ENCODE assay signal across 8 cellular contexts in genomic region chr1:12615916-12616708, GRCh38. TPM values are rescaled to one million over a fixed set of nuclear protein-coding genes. Genes with fewer than 3 reads are reported as not detected.
DNase-seq lines count a peak whose midpoint lies in the region; ATAC-seq and TF ChIP-seq lines count a peak whose summit lies in the region.

No MANE protein-coding gene starts in this region.

- no peak overlapping the region for H2AFZ ChIP-seq in PC-9

- H4K20me1 ChIP-seq in PC-9 (ENCODE audit: insufficient read depth) = peaks cover 18% of the 10 kb centered on the region; the same call in 1 of the 2 replicates

- POLR2A ChIA-PET in PC-9 (lab: Charles Lee; ENCODE audit: unreplicated experiment) = interaction anchor here (0.8 kb wide), 2 partner anchors 18 to 1665 kb away, joined by 4 to 8 read pairs; no protein-coding TSS in a partner anchor

- intact Hi-C loops in PC-9 (cut with micrococcal nuclease; ENCODE audit: unreplicated experiment) = loop anchor here (10.0 kb wide), 1 partner anchor 481 kb away; no protein-coding TSS in a partner anchor
- intact Hi-C loops in thyroid gland (cut with DNase I) = no loop called here

- BruUV-seq in PC-9 (replicated peaks; lab: Mats Ljungman, UMichigan) = no TSS peak

- ATAC-seq in lung (ENCODE audit: insufficient read depth, low FRiP score) = peak; percentile 14
- no peak for ATAC-seq in HG02571 (IDR thresholded peaks at IDR 0.05; ENCODE audit: unreplicated experiment)
- ATAC-seq in GM18505 (IDR thresholded peaks at IDR 0.05; ENCODE audit: unreplicated experiment) = no peak

- H3F3A ChIP-seq in PC-9 (ENCODE audit: insufficient read depth, low read depth) = peaks cover 35% of the 10 kb centered on the region; the same call in 1 of the 2 replicates

- H3K4me2 ChIP-seq in PC-9 = peak overlapping the region; percentile 97

- peak; percentile 19 for DNase-seq in NCI-H1105 treated with DMSO at 0.1 percent for 48 hours (lab: John Stamatoyannopoulos, UW)
- no peak for DNase-seq in NCI-H1105 (lab: John Stamatoyannopoulos, UW)
- peak; percentile 37 to 59 for DNase-seq in PC-9
- peak; percentile 61 for DNase-seq in dermis blood vessel endothelial cell
- peak; percentile 64 for DNase-seq in lung (ENCODE audit: low spot score)
- peak; percentile 72 to 79 for DNase-seq in thyroid gland

- WGBS in lung, 2 donors = 9 to 16% methylated on average over 16 of the region's 16 CpGs
- 5 to 11% methylated on average over 14 to 16 of the region's 16 CpGs for WGBS in thyroid gland, 2 donors

- H3K9me2 ChIP-seq in PC-9 (ENCODE audit: insufficient read depth) = no peaks in the 10 kb centered on the region

- H3K4me1 ChIP-seq in PC-9 (replicated peaks; ENCODE audit: insufficient read depth) (peaks cover 38% of the 10 kb centered on the region), lung (ENCODE audit: control insufficient read depth in 2 of 2, insufficient read depth in 2 of 2, low read length in 2 of 2) (peaks cover 5 to 7% of the 10 kb centered on the region in 2 donors), thyroid gland (peaks cover 46 to 52% of the 10 kb centered on the region in 2 donors)

- no peak for TF ChIP-seq CTCF in PC-9 (conservative IDR thresholded peaks at IDR 0.05)
- TF ChIP-seq CTCF in lung (IDR thresholded peaks at IDR 0.05; ENCODE audit: control extremely low read depth, extremely low read depth) = no peak
- TF ChIP-seq CTCF in thyroid gland (IDR thresholded peaks at IDR 0.05) = no peak

- TF ChIP-seq POLR2A in thyroid gland (IDR thresholded peaks at IDR 0.05) (peak in 1 of 2 donors; percentile 69), GM18505 (IDR thresholded peaks at IDR 0.05; ENCODE audit: borderline replicate concordance, extremely low read depth, insufficient read depth, insufficient read length) (no peak)

- CTCF ChIA-PET in PC-9 (lab: Charles Lee) = interaction anchor here (0.6 kb wide), 2 partner anchors 11 to 934 kb away, joined by 3 to 4 read pairs; no protein-coding TSS in a partner anchor

- H3K9me3 ChIP-seq in PC-9 (ENCODE audit: insufficient read depth, low read depth) (no peaks in the 10 kb centered on the region), lung (ENCODE audit: control insufficient read depth in 2 of 2, insufficient read depth in 1 of 2, low read length in 1 of 2) (no peaks in the 10 kb centered on the region), thyroid gland (no peaks in the 10 kb centered on the region)

- H3K27me3 ChIP-seq in PC-9 (ENCODE audit: insufficient read depth, low read depth) (no peaks in the 10 kb centered on the region), lung (ENCODE audit: control insufficient read depth, insufficient read depth) (no peaks in the 10 kb centered on the region), thyroid gland (no peaks in the 10 kb centered on the region)

- H3K27ac ChIP-seq in PC-9 = peak overlapping the region; percentile 90
- peak overlapping the region; percentile 90 to 98 for H3K27ac ChIP-seq in lung (ENCODE audit: low read depth in 1 of 2, low read length in 1 of 2)
- peak overlapping the region; percentile 99 for H3K27ac ChIP-seq in thyroid gland

- H3K79me2 ChIP-seq in PC-9 (ENCODE audit: low read depth) = peaks cover 85% of the 10 kb centered on the region

- H3K4me3 ChIP-seq in PC-9 = peak overlapping the region; percentile 91
- H3K4me3 ChIP-seq in lung = peak overlapping the region; percentile 39
- peak overlapping the region; percentile 77 to 91 (median 80) for H3K4me3 ChIP-seq in thyroid gland (replicated peaks in 1 of 3)

- H3K36me3 ChIP-seq in PC-9 (ENCODE audit: low read depth) (peaks cover 28% of the 10 kb centered on the region), lung (ENCODE audit: control insufficient read depth in 2 of 2, insufficient read depth in 2 of 2, low read length in 2 of 2) (peaks cover 6 to 8% of the 10 kb centered on the region in 2 donors), thyroid gland (peaks cover 4 to 11% of the 10 kb centered on the region in 2 donors)

RNA-seq across cellular contexts. Expression of gene DHRS3, which starts 1.9 kb away (rescaled TPM):
- 144 and 154 TPM in 2 replicates for total RNA-seq in PC-9 (2021)
- 57.1 and 121 TPM in 2 replicates for total RNA-seq in dermis blood vessel endothelial cell
- total RNA-seq in lung = 100 to 1,000 TPM in 1 of 2 donors, 10 to 100 TPM in 1; 79.7 to 109 TPM
- 10 to 100 TPM; 56.7 to 79.8 TPM for polyA plus RNA-seq in lung
- total RNA-seq in thyroid gland = 100 to 1,000 TPM; 181 to 304 (median 268) TPM

RNA-seq across cellular contexts. Expression of gene AADACL4, which starts 27.8 kb away (rescaled TPM):
- total RNA-seq in PC-9 (2021) (not detected in 2 replicates), dermis blood vessel endothelial cell (not detected in 2 replicates), lung (not detected), thyroid gland (not detected)
- polyA plus RNA-seq in lung = not detected

Comparison
In these comparisons a context has a peak if more than half of its experiments do, and no peak if none do; other contexts are left out.
1. H3K4me3 ChIP-seq: peak in every context shown above with its lines; median percentile 91 in PC-9; 80 in thyroid gland; 39 in lung.